Comparison of ENCODE assay signal across 21 cellular contexts in genomic region chr14:55604467-55604866, GRCh38.
"Had no signal": no experiment of that assay in that cellular context is flagged by ENCODE, and none has a peak within 500 bp of the region (broad histone marks: within the 10 kb centered on the region; RNA-seq: fewer than 3 reads in every experiment).

No MANE protein-coding gene starts in this region.

- H3K27me3 ChIP-seq: colonic mucosa, foreskin keratinocyte, tibial nerve, uterus had no signal

- H3K4me3 ChIP-seq: colonic mucosa, tibial nerve, uterus had no signal

- H3K9me3 ChIP-seq: colonic mucosa, uterus had no signal

- H3K27ac ChIP-seq: colonic mucosa, foreskin keratinocyte, tibial nerve, uterus had no signal

- H3K36me3 ChIP-seq: colonic mucosa, tibial nerve, uterus had no signal

- ATAC-seq: activated CD8-positive, alpha-beta T cell treated with anti-CD3 and anti-CD28 coated beads for 36 hours; activated T-helper 17 cell treated with anti-CD3 and anti-CD28 coated beads, Interleukin-2, amount 50 U/mL, for 72 hours; foreskin keratinocyte; left lobe of liver; stimulated activated naive CD8-positive, alpha-beta T cell treated with anti-CD3 and anti-CD28 coated beads, Interleukin-15, Interleukin-2, amounts not matched to agents 100 U/mL and 50 U/mL, for 24 hours had no signal

- DNase-seq: activated B cell treated with CpG ODN at 0.5 μM for 24 hours; activated CD4-positive, alpha-beta T cell treated with anti-CD3 and anti-CD28 coated beads for 48 hours; activated CD8-positive, alpha-beta T cell treated with anti-CD3 and anti-CD28 coated beads for 36 hours; activated naive CD4-positive, alpha-beta T cell; activated naive CD8-positive, alpha-beta T cell treated with anti-CD3 and anti-CD28 coated beads for 36 hours; activated T-cell treated with anti-CD3 and anti-CD28 coated beads, Interleukin-2, amount 50 U/mL, for 1 hour; amygdala; colonic mucosa; foreskin keratinocyte; glutamatergic neuron; hippocampal formation; islet precursor cell; midbrain; nephron progenitor cell; occipital lobe; stimulated activated naive CD8-positive, alpha-beta T cell treated with anti-CD3 and anti-CD28 coated beads, Interleukin-15, Interleukin-2, amounts not matched to agents 100 U/mL and 50 U/mL, for 24 hours; substantia nigra; uterus had no signal
